In genomic region chr18:54805571-54806334, GRCh38 we compare ENCODE assay signal across 10 cellular contexts. TPM values are rescaled to one million over a fixed set of nuclear protein-coding genes. Genes with fewer than 3 reads are reported as not detected.
DNase-seq lines count a peak whose midpoint lies in the region; ATAC-seq and TF ChIP-seq lines count a peak whose summit lies in the region.
"Had no signal": no experiment of that assay in that cellular context is flagged by ENCODE, and none has a peak within 500 bp of the region (broad histone marks: within the 10 kb centered on the region; RNA-seq: fewer than 3 reads in every experiment).

No MANE protein-coding gene starts in this region.

- intact Hi-C loops in Caco-2 (cut with micrococcal nuclease; ENCODE audit: unreplicated experiment): no loop called here

- H3K36me3 ChIP-seq in CD8-positive, alpha-beta memory T cell (ENCODE audit: insufficient read depth, low read length): no peaks in the 10 kb centered on the region
- H3K36me3 ChIP-seq in Loucy (ENCODE audit: insufficient read depth, low read length): no peaks in the 10 kb centered on the region
- H3K36me3 ChIP-seq in MG63: no peaks in the 10 kb centered on the region
- no peaks in the 10 kb centered on the region for H3K36me3 ChIP-seq in Caco-2 (ENCODE audit: control insufficient read depth, insufficient read depth, low read length)

- DNase-seq in CD8-positive, alpha-beta memory T cell: no peak
- DNase-seq in amniotic stem cell (lab: John Stamatoyannopoulos, UW): peak; percentile 28
- DNase-seq in lung microvascular endothelial cell (ENCODE audit: low read depth in 2 of 2): peak; percentile 5 to 52
- no peak for DNase-seq in MG63
- DNase-seq in Caco-2: no peak
- no peak for DNase-seq in HT-29 (ENCODE audit: low spot score)
- DNase-seq: dermis blood vessel endothelial cell had no signal

- no TSS peak for BruUV-seq in Caco-2 (replicated peaks; lab: Mats Ljungman, UMichigan)

- H3K4me3 ChIP-seq in CD8-positive, alpha-beta memory T cell (ENCODE audit: low read length): no peak overlapping the region
- H3K4me3 ChIP-seq in Loucy (ENCODE audit: low read length, poor library complexity, severe bottlenecking) (peak overlapping the region; percentile 49), MG63 (no peak overlapping the region), Caco-2 (ENCODE audit: low read depth, low read length) (no peak overlapping the region)

- H2AFZ ChIP-seq in Loucy (ENCODE audit: low read length): no peak overlapping the region

- peaks cover 0 to 2% (median 0%) of the 10 kb centered on the region in 5 donors for H3K9me3 Mint-ChIP-seq in CD8-positive, alpha-beta memory T cell
- H3K9me3 Mint-ChIP-seq in Caco-2 (ENCODE audit: unreplicated experiment): no peaks in the 10 kb centered on the region
- H3K9me3 Mint-ChIP-seq: WTC11 had no signal

- no peak overlapping the region for H3K27ac ChIP-seq in CD8-positive, alpha-beta memory T cell (ENCODE audit: low read depth, low read length)

- H3K4me3 Mint-ChIP-seq in CD8-positive, alpha-beta memory T cell: peak overlapping the region in 4 of 7 donors; percentile 5 to 59 (median 22)
- no peak overlapping the region for H3K4me3 Mint-ChIP-seq in Caco-2 (ENCODE audit: unreplicated experiment)
- H3K4me3 Mint-ChIP-seq: WTC11 had no signal

- H3K36me3 Mint-ChIP-seq in CD8-positive, alpha-beta memory T cell: no peaks in the 10 kb centered on the region
- H3K36me3 Mint-ChIP-seq in Caco-2 (ENCODE audit: insufficient read depth, unreplicated experiment): no peaks in the 10 kb centered on the region
- H3K36me3 Mint-ChIP-seq: WTC11 had no signal

- TF ChIP-seq CTCF in Loucy (conservative IDR thresholded peaks at IDR 0.05; ENCODE audit: low read length) (no peak), Caco-2 (IDR thresholded peaks at IDR 0.05; ENCODE audit: insufficient read depth in 1 of 2, low read depth in 1 of 2, low read length in 1 of 2, severe bottlenecking in 1 of 2, unreplicated experiment in 1 of 2) (no peak)

- peaks cover 4% of the 10 kb centered on the region in 2 donors for H3K27me3 Mint-ChIP-seq in CD8-positive, alpha-beta memory T cell
- no peaks in the 10 kb centered on the region for H3K27me3 Mint-ChIP-seq in Caco-2 (ENCODE audit: insufficient read depth, unreplicated experiment)

- POLR2A ChIA-PET in CD8-positive, alpha-beta memory T cell (lab: Charles Lee): no interaction called here
- POLR2A ChIA-PET in Caco-2 (lab: Charles Lee): no interaction called here

- no peaks in the 10 kb centered on the region for H4K20me1 ChIP-seq in Loucy (ENCODE audit: insufficient read depth, low read length, poor library complexity, severe bottlenecking)

- ATAC-seq in GM19395 (IDR thresholded peaks at IDR 0.05; ENCODE audit: unreplicated experiment): no peak
- ATAC-seq: WTC11 had no signal

- no peaks in the 10 kb centered on the region for H3K79me2 ChIP-seq in Loucy (ENCODE audit: insufficient read depth, low read length)

- CTCF ChIA-PET in CD8-positive, alpha-beta memory T cell (lab: Charles Lee): no interaction called here
- CTCF ChIA-PET in Caco-2 (lab: Charles Lee): no interaction called here

- H3K9me3 ChIP-seq in CD8-positive, alpha-beta memory T cell (ENCODE audit: low read length): no peaks in the 10 kb centered on the region
- H3K9me3 ChIP-seq in Loucy (ENCODE audit: insufficient read depth, low read depth, low read length) (no peaks in the 10 kb centered on the region), MG63 (no peaks in the 10 kb centered on the region), Caco-2 (no peaks in the 10 kb centered on the region)

- H3K9me2 ChIP-seq in Loucy (replicated peaks; ENCODE audit: low read depth, low read length): no peaks in the 10 kb centered on the region

- H3K27ac Mint-ChIP-seq in CD8-positive, alpha-beta memory T cell: no peak overlapping the region
- H3K27ac Mint-ChIP-seq in Caco-2 (ENCODE audit: unreplicated experiment): no peak overlapping the region
- H3K27ac Mint-ChIP-seq: WTC11 had no signal

- H3K9ac ChIP-seq in Loucy (ENCODE audit: low read depth, low read length, poor library complexity, severe bottlenecking): peak overlapping the region; percentile 31

- peak overlapping the region; percentile 59 for H3K4me2 ChIP-seq in Loucy (ENCODE audit: low read depth, low read length, poor library complexity, severe bottlenecking)

- peaks cover 6% of the 10 kb centered on the region for H3K4me1 ChIP-seq in CD8-positive, alpha-beta memory T cell (ENCODE audit: insufficient read depth, low read length)
- H3K4me1 ChIP-seq in Loucy (ENCODE audit: insufficient read depth, low read length, poor library complexity, severe bottlenecking) (peaks cover 48% of the 10 kb centered on the region), Caco-2 (no peaks in the 10 kb centered on the region)

- peaks cover 7 to 14% (median 14%) of the 10 kb centered on the region in 3 donors for H3K4me1 Mint-ChIP-seq in CD8-positive, alpha-beta memory T cell
- H3K4me1 Mint-ChIP-seq in Caco-2 (ENCODE audit: low read depth, unreplicated experiment): no peaks in the 10 kb centered on the region
- H3K4me1 Mint-ChIP-seq: WTC11 had no signal

- H3K27me3 ChIP-seq in CD8-positive, alpha-beta memory T cell (ENCODE audit: insufficient read depth, low read length, poor library complexity, severe bottlenecking): no peaks in the 10 kb centered on the region
- H3K27me3 ChIP-seq in Loucy (ENCODE audit: insufficient read depth, low read length, poor library complexity, severe bottlenecking) (no peaks in the 10 kb centered on the region), MG63 (no peaks in the 10 kb centered on the region), Caco-2 (replicated peaks; ENCODE audit: control insufficient read depth, insufficient read depth, low read length) (no peaks in the 10 kb centered on the region)

- no peaks in the 10 kb centered on the region for H3F3A ChIP-seq in Loucy (ENCODE audit: low read depth)

RNA-seq across cellular contexts. Expression of gene RAB27B, which starts 22.5 kb away (rescaled TPM):
- total RNA-seq in CD8-positive, alpha-beta memory T cell: under 1 TPM; 0.15 to 0.22 TPM
- polyA plus RNA-seq in CD8-positive, alpha-beta memory T cell: 1.2 TPM
- total RNA-seq in lung microvascular endothelial cell: under 0.01 TPM in 1 of 2 replicates, not detected in the other
- not detected in 2 replicates for total RNA-seq in MG63 (2014; rRNA removed; shearing (Covaris generic); ENCODE audit: low replicate concordance)
- 0.32 and 0.42 TPM in 2 replicates for total RNA-seq in Caco-2 (2022)
- 4.9 and 5.4 TPM in 2 replicates for total RNA-seq in HT-29 (2014; rRNA removed; shearing (Covaris generic))

Comparison
In these comparisons a context has a peak if more than half of its experiments do, and no peak if none do; other contexts are left out.
1. DNase-seq: peak in amniotic stem cell (single experiment) and lung microvascular endothelial cell (2 of 2); none in CD8-positive, alpha-beta memory T cell (0 of 5), MG63 (single experiment), Caco-2 (0 of 2) and HT-29 (single experiment).